ENCODE assay signal across 17 cellular contexts in genomic region chr1:204476563-204476962, GRCh38. TPM values are rescaled to one million over a fixed set of nuclear protein-coding genes. Genes with fewer than 3 reads are reported as not detected.
A peak's percentile ranks its signal among the peaks of the same experiment; 100 is the strongest.
DNase-seq lines count a peak whose midpoint lies in the region; ATAC-seq, FAIRE-seq and TF ChIP-seq lines count a peak whose summit lies in the region.
"Had no signal": no experiment of that assay in that cellular context is flagged by ENCODE, and none has a peak within 500 bp of the region (broad histone marks: within the 10 kb centered on the region; RNA-seq: fewer than 3 reads in every experiment).

No MANE protein-coding gene starts in this region.

- H3K9ac ChIP-seq in HepG2 (ENCODE audit: insufficient read depth, low read depth, low read length), result no peak overlapping the region

- H3K4me1 ChIP-seq in HepG2 (ENCODE audit: insufficient read depth, low read length), result peaks cover 13% of the 10 kb centered on the region
- H3K4me1 ChIP-seq in right lobe of liver, result peaks cover 0 to 23% (median 3%) of the 10 kb centered on the region in 4 donors
- peaks cover 68% of the 10 kb centered on the region for H3K4me1 ChIP-seq in lower lobe of right lung
- peaks cover under 1% of the 10 kb centered on the region; the same call in 1 of the 2 replicates for H3K4me1 ChIP-seq in HAP-1

- H2AFZ ChIP-seq in HepG2 (ENCODE audit: low read length), result no peak overlapping the region

- no peak for DNase-seq in HepG2 (ENCODE audit: low spot score)
- DNase-seq in right lobe of liver, result no peak
- no peak for DNase-seq in WERI-Rb-1
- DNase-seq in lower lobe of right lung, result no peak
- DNase-seq in LoVo (ENCODE audit: low spot score), result no peak
- no peak for DNase-seq in HAP-1 (ENCODE audit: low spot score in 2 of 2)
- DNase-seq in NCI-H510A (lab: John Stamatoyannopoulos, UW), result no peak
- no peak for DNase-seq in UCSD-AML1 (lab: John Stamatoyannopoulos, UW; ENCODE audit: unreplicated experiment)
- DNase-seq: CD8-positive, alpha-beta T cell; DMS79 treated with DMSO at 0.1 percent for 48 hours; NCI-H2029; NCI-H526 treated with DMSO at 0.1 percent for 48 hours; nephron progenitor cell; stimulated activated naive CD4-positive, alpha-beta T cell had no signal

- H3K4me3 ChIP-seq in HepG2 (replicated peaks in 1 of 3; ENCODE audit: insufficient read depth in 1 of 3, low read depth in 2 of 3, low read length in 3 of 3) (no peak overlapping the region), right lobe of liver (no peak overlapping the region), WERI-Rb-1 (ENCODE audit: low read depth, low read length) (no peak overlapping the region), lower lobe of right lung (no peak overlapping the region), HAP-1 (no peak overlapping the region)

- 76% methylated on average over 5 of the region's 5 CpGs for WGBS in HepG2 (ENCODE audit: low lambda C conversion rate)
- WGBS in right lobe of liver (ENCODE audit: insufficient coverage, low coverage, low lambda C conversion rate, missing lambda C conversion rate), result 61% methylated on average over 4 of the region's 5 CpGs

- CTCF ChIA-PET in HepG2 (lab: Yijun Ruan, JAX; ENCODE audit: low intra/inter-chr PET ratio, low total read pairs), result no interaction called here

- H3K27ac ChIP-seq in HepG2 (ENCODE audit: extremely low read length, insufficient read depth, low read length) (no peak overlapping the region), right lobe of liver (no peak overlapping the region), WERI-Rb-1 (no peak overlapping the region), lower lobe of right lung (peak overlapping the region; percentile 49)

- intact Hi-C loops in HepG2 (cut with micrococcal nuclease; ENCODE audit: unreplicated experiment), result loop anchor here (1.0 kb wide), 1 partner anchor 27 kb away; no protein-coding TSS in a partner anchor
- intact Hi-C loops in right lobe of liver (cut with DNase I), result no loop called here
- intact Hi-C loops in lower lobe of right lung (cut with DNase I), result no loop called here

- no TSS peak for BruUV-seq in HepG2 (replicated peaks; lab: Mats Ljungman, UMichigan)

- H3K4me2 ChIP-seq in HepG2 (ENCODE audit: low read depth, low read length), result no peak overlapping the region

- H4K20me1 ChIP-seq in HepG2 (ENCODE audit: insufficient read depth, low read length), result no peaks in the 10 kb centered on the region

- no peak for FAIRE-seq in HepG2 (lab: Jason Lieb, UNC)
- FAIRE-seq: A204.1, RCC 7860 had no signal

- no peak for TF ChIP-seq CTCF in HepG2 (CRISPR knock-in tag; IDR thresholded peaks at IDR 0.05)
- TF ChIP-seq CTCF in right lobe of liver (IDR thresholded peaks at IDR 0.05), result no peak
- TF ChIP-seq CTCF in WERI-Rb-1 (IDR thresholded peaks at IDR 0.05; ENCODE audit: low read depth, low read length), result peak; percentile 53; the same call in 1 of the 2 replicates
- no peak for TF ChIP-seq CTCF in lower lobe of right lung (IDR thresholded peaks at IDR 0.05)

- TF ChIP-seq EP300 in HepG2 (IDR thresholded peaks at IDR 0.05; ENCODE audit: low read depth in 2 of 2, low read length in 2 of 2) (no peak), HepG2 (CRISPR knock-in tag; IDR thresholded peaks at IDR 0.05; ENCODE audit: borderline replicate concordance) (no peak)

- POLR2A ChIA-PET in HepG2 (lab: Yijun Ruan, JAX), result no interaction called here

- in situ Hi-C loops in HepG2 (cut with HindIII; ENCODE audit: extremely low pct_ligation_motif_present, low pct_unique_long_range_greater_than_20kb), result no loop called here
- in situ Hi-C loops in HAP-1 (cut with MboI; ENCODE audit: low sequenced_read_pairs), result no loop called here

- ATAC-seq in HepG2 (peak; percentile 54), right lobe of liver (no peak), lower lobe of right lung (no peak)
- ATAC-seq: CD8-positive, alpha-beta T cell; SK-N-SH treated with all-trans-retinoic acid at 6 μM for 48 hours had no signal

- TF ChIP-seq RAD21 in HepG2 (CRISPR knock-in tag; IDR thresholded peaks at IDR 0.05), result peak; percentile 22; the same call in 1 of the 2 replicates

- no peaks in the 10 kb centered on the region for H3K79me2 ChIP-seq in HepG2 (ENCODE audit: insufficient read depth, low read length)

- TF ChIP-seq POLR2A in HepG2 (IDR thresholded peaks at IDR 0.05; ENCODE audit: insufficient read depth in 1 of 2, low read depth in 2 of 2, low read length in 2 of 2) (no peak), right lobe of liver (IDR thresholded peaks at IDR 0.05) (no peak)

- H3K9me3 ChIP-seq in HepG2 (ENCODE audit: low read length) (no peaks in the 10 kb centered on the region), right lobe of liver (no peaks in the 10 kb centered on the region), WERI-Rb-1 (ENCODE audit: severe bottlenecking) (peaks cover 4% of the 10 kb centered on the region), lower lobe of right lung (no peaks in the 10 kb centered on the region), HAP-1 (no peaks in the 10 kb centered on the region)

- H3K27me3 ChIP-seq in HepG2 (ENCODE audit: control insufficient read depth in 1 of 2, insufficient read depth in 2 of 2, low read length in 2 of 2) (no peaks in the 10 kb centered on the region), right lobe of liver (no peaks in the 10 kb centered on the region), WERI-Rb-1 (ENCODE audit: insufficient read depth, low read depth, severe bottlenecking) (no peaks in the 10 kb centered on the region), lower lobe of right lung (ENCODE audit: low read depth) (no peaks in the 10 kb centered on the region), HAP-1 (ENCODE audit: low read depth) (no peaks in the 10 kb centered on the region)

- H3K36me3 ChIP-seq in HepG2 (replicated peaks in 1 of 2; ENCODE audit: control insufficient read depth in 1 of 2, insufficient read depth in 2 of 2, low read length in 2 of 2) (no peaks in the 10 kb centered on the region), right lobe of liver (no peaks in the 10 kb centered on the region), WERI-Rb-1 (no peaks in the 10 kb centered on the region), lower lobe of right lung (no peaks in the 10 kb centered on the region), HAP-1 (replicated peaks) (no peaks in the 10 kb centered on the region)

RNA-seq across cellular contexts. Expression of gene PIK3C2B, which starts 18.0 kb away (rescaled TPM):
- total RNA-seq in HepG2 (2016; rRNA removed; fragmentation: Illumina TruSeq; extraction: Trizol) (2.7 and 3.4 TPM in 2 replicates), right lobe of liver (10 to 100 TPM in 3 of 6 experiments, 1 to 10 TPM in 3; 7.6 to 18.5 (median 10.1) TPM), lower lobe of right lung (50.5 TPM)
- 0.79 and 0.91 TPM in 2 replicates for total RNA-seq in HepG2 (2016; cell fraction: cytosol; rRNA removed; fragmentation: Illumina TruSeq; extraction: Trizol; ENCODE audit: low read depth)
- 3.2 and 3.6 TPM in 2 replicates for total RNA-seq in HepG2 (2016; cell fraction: insoluble cytoplasmic fraction; rRNA removed; fragmentation: Illumina TruSeq; extraction: Trizol)
- total RNA-seq in HepG2 (2016; cell fraction: membrane; rRNA removed; fragmentation: Illumina TruSeq; extraction: Trizol), result 2.0 TPM in 2 replicates
- total RNA-seq in HepG2 (2016; cell fraction: nucleus; rRNA removed; fragmentation: Illumina TruSeq; extraction: Trizol), result 4.9 and 5.9 TPM in 2 replicates
- 4.2 and 4.5 TPM in 2 replicates for polyA plus RNA-seq in HepG2 (2011; rRNA removed)
- 1.8 TPM in 2 replicates for polyA plus RNA-seq in HepG2 (2011; cell fraction: cytosol; rRNA removed)
- polyA plus RNA-seq in HepG2 (2011; cell fraction: nucleus; rRNA removed), result 4.8 and 8.7 TPM in 2 replicates
- 1.1 and 1.6 TPM in 2 replicates for polyA plus RNA-seq in HepG2 (2012)
- 0.19 and 0.27 TPM in 2 replicates for polyA plus RNA-seq in HepG2 (2016; cell fraction: cytosol; fragmentation: Illumina TruSeq; extraction: Trizol; ENCODE audit: low read depth)
- 1.8 and 2.2 TPM in 2 replicates for polyA plus RNA-seq in HepG2 (2016; cell fraction: insoluble cytoplasmic fraction; fragmentation: Illumina TruSeq; extraction: Trizol; ENCODE audit: low read depth)
- polyA plus RNA-seq in HepG2 (2016; cell fraction: membrane; fragmentation: Illumina TruSeq; extraction: Trizol; ENCODE audit: low read depth), result 0.45 and 0.54 TPM in 2 replicates
- polyA plus RNA-seq in HepG2 (2016; cell fraction: nucleus; fragmentation: Illumina TruSeq; extraction: Trizol; ENCODE audit: insufficient read depth, low read depth), result 7.4 and 7.8 TPM in 2 replicates
- 19.9 and 128 TPM in 2 replicates for polyA minus RNA-seq in HepG2 (2011; rRNA and poly(A)+ RNA removed; ENCODE audit: low replicate concordance)
- 5.5 TPM in 2 replicates for polyA minus RNA-seq in HepG2 (2011; cell fraction: cytosol; rRNA and poly(A)+ RNA removed)
- 6.0 and 9.4 TPM in 2 replicates for polyA minus RNA-seq in HepG2 (2011; cell fraction: nucleus; rRNA and poly(A)+ RNA removed)

RNA-seq across cellular contexts. Expression of gene MDM4, which starts 39.6 kb away (rescaled TPM):
- total RNA-seq in HepG2 (2016; rRNA removed; fragmentation: Illumina TruSeq; extraction: Trizol) (13.8 and 19.0 TPM in 2 replicates), right lobe of liver (10 to 100 TPM; 21.0 to 37.6 (median 25.3) TPM), lower lobe of right lung (77.9 TPM)
- total RNA-seq in HepG2 (2016; cell fraction: cytosol; rRNA removed; fragmentation: Illumina TruSeq; extraction: Trizol; ENCODE audit: low read depth), result 5.8 and 7.8 TPM in 2 replicates
- 14.6 and 17.8 TPM in 2 replicates for total RNA-seq in HepG2 (2016; cell fraction: insoluble cytoplasmic fraction; rRNA removed; fragmentation: Illumina TruSeq; extraction: Trizol)
- 7.2 and 11.4 TPM in 2 replicates for total RNA-seq in HepG2 (2016; cell fraction: membrane; rRNA removed; fragmentation: Illumina TruSeq; extraction: Trizol)
- 54.0 and 56.5 TPM in 2 replicates for total RNA-seq in HepG2 (2016; cell fraction: nucleus; rRNA removed; fragmentation: Illumina TruSeq; extraction: Trizol)
- 14.9 TPM in 2 replicates for polyA plus RNA-seq in HepG2 (2011; rRNA removed)
- polyA plus RNA-seq in HepG2 (2011; cell fraction: cytosol; rRNA removed), result 2.4 and 3.7 TPM in 2 replicates
- 26.3 and 36.2 TPM in 2 replicates for polyA plus RNA-seq in HepG2 (2011; cell fraction: nucleus; rRNA removed)
- 5.9 and 7.4 TPM in 2 replicates for polyA plus RNA-seq in HepG2 (2012)
- polyA plus RNA-seq in HepG2 (2016; cell fraction: cytosol; fragmentation: Illumina TruSeq; extraction: Trizol; ENCODE audit: low read depth), result 0.97 and 1.5 TPM in 2 replicates
- polyA plus RNA-seq in HepG2 (2016; cell fraction: insoluble cytoplasmic fraction; fragmentation: Illumina TruSeq; extraction: Trizol; ENCODE audit: low read depth), result 3.4 TPM in 2 replicates
- 3.3 and 3.8 TPM in 2 replicates for polyA plus RNA-seq in HepG2 (2016; cell fraction: membrane; fragmentation: Illumina TruSeq; extraction: Trizol; ENCODE audit: low read depth)
- polyA plus RNA-seq in HepG2 (2016; cell fraction: nucleus; fragmentation: Illumina TruSeq; extraction: Trizol; ENCODE audit: insufficient read depth, low read depth), result 42.4 and 45.8 TPM in 2 replicates
- polyA minus RNA-seq in HepG2 (2011; rRNA and poly(A)+ RNA removed; ENCODE audit: low replicate concordance), result 38.9 and 56.7 TPM in 2 replicates
- 8.7 and 10.2 TPM in 2 replicates for polyA minus RNA-seq in HepG2 (2011; cell fraction: cytosol; rRNA and poly(A)+ RNA removed)
- polyA minus RNA-seq in HepG2 (2011; cell fraction: nucleus; rRNA and poly(A)+ RNA removed), result 130 and 161 TPM in 2 replicates
